ENCODE assay signal across 10 cellular contexts in the genomic region with DNA sequence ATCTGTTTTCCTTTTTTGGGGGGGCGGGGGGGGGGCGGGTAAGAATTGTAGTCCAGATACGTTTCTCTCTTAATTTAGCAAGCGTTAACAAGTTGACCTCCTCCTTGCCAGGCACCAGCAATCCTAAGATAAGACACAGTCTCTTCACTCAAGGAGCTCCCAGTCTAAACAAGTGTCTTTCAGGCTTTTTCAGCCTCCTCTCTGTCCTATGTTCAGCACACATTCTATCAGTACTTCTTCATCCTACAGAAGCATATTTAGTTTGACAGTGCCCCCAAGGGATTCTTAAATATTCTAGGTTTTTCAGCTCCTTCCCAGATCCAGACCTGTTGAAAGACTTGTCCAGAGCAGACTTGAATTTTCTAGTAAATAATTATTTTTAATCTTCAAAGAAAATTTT. TPM values are rescaled to one million over a fixed set of nuclear protein-coding genes. Genes with fewer than 3 reads are reported as not detected.
DNase-seq lines count a peak whose midpoint lies in the region; ATAC-seq, FAIRE-seq and TF ChIP-seq lines count a peak whose summit lies in the region.
"Had no signal": no experiment of that assay in that cellular context is flagged by ENCODE, and none has a peak within 500 bp of the region (broad histone marks: within the 10 kb centered on the region; RNA-seq: fewer than 3 reads in every experiment).

No MANE protein-coding gene starts in this region.

- H3K9me3 ChIP-seq in AG04450 (ENCODE audit: control insufficient read depth, insufficient read depth, low read length): no peaks in the 10 kb centered on the region
- H3K9me3 ChIP-seq in astrocyte (ENCODE audit: insufficient read depth, low read depth, low read length): no peaks in the 10 kb centered on the region
- no peaks in the 10 kb centered on the region for H3K9me3 ChIP-seq in muscle layer of duodenum (ENCODE audit: control insufficient read depth in 1 of 2, low read length in 2 of 2)

- peaks cover 2% of the 10 kb centered on the region for H3K36me3 Mint-ChIP-seq in astrocyte (ENCODE audit: low read depth, unreplicated experiment)

- H3K27me3 ChIP-seq in AG04450 (ENCODE audit: control insufficient read depth, insufficient read depth, low read length): no peaks in the 10 kb centered on the region
- no peaks in the 10 kb centered on the region for H3K27me3 ChIP-seq in astrocyte (ENCODE audit: insufficient read depth, low read length)
- no peaks in the 10 kb centered on the region for H3K27me3 ChIP-seq in muscle layer of duodenum (ENCODE audit: low read depth, low read length)

- H3K79me2 ChIP-seq in astrocyte (ENCODE audit: insufficient read depth, low read length): peaks cover 75% of the 10 kb centered on the region

- H3K4me3 Mint-ChIP-seq in astrocyte (ENCODE audit: unreplicated experiment): peak overlapping the region; percentile 83

- no peak for TF ChIP-seq CTCF in AG04450 (IDR thresholded peaks at IDR 0.05; ENCODE audit: low read depth, low read length)
- TF ChIP-seq CTCF in HFF-Myc (IDR thresholded peaks at IDR 0.05; ENCODE audit: low read depth, low read length, missing control alignments): no peak
- TF ChIP-seq CTCF in astrocyte (IDR thresholded peaks at IDR 0.05; ENCODE audit: insufficient read depth, low read depth, low read length): no peak

- DNase-seq in AG04450 (ENCODE audit: low read depth, low spot score): no peak
- no peak for DNase-seq in HFF-Myc (ENCODE audit: extremely low read depth, low read depth)
- no peak for DNase-seq in astrocyte (ENCODE audit: low read depth)
- no peak for DNase-seq in NCI-H2081 treated with DMSO at 0.1 percent for 48 hours (lab: John Stamatoyannopoulos, UW)
- DNase-seq: SHP77 had no signal

- H3K36me3 ChIP-seq in astrocyte (ENCODE audit: insufficient read depth, low read length) (no peaks in the 10 kb centered on the region), muscle layer of duodenum (ENCODE audit: control insufficient read depth in 1 of 2, insufficient read depth in 2 of 2, low read length in 2 of 2) (peaks cover 3 to 14% of the 10 kb centered on the region in 2 donors)

- FAIRE-seq in astrocyte (lab: Jason Lieb, UNC): no peak
- FAIRE-seq: frontal cortex had no signal

- no peaks in the 10 kb centered on the region for H3K9me3 Mint-ChIP-seq in astrocyte (ENCODE audit: unreplicated experiment)

- POLR2A ChIA-PET in AG04450 (lab: Yijun Ruan, JAX): no interaction called here

- CTCF ChIA-PET in AG04450 (lab: Charles Lee): interaction anchor here (0.6 to 5.7 kb wide), 5 partner anchors 18 to 188 kb away, joined by 3 to 51 read pairs (median 5); no protein-coding TSS in a partner anchor

- peaks cover 69% of the 10 kb centered on the region for H4K20me1 ChIP-seq in astrocyte (ENCODE audit: insufficient read depth, low read length)

- H3K27ac Mint-ChIP-seq in astrocyte (ENCODE audit: unreplicated experiment): peak overlapping the region; percentile 67

- ATAC-seq in HG03342 (IDR thresholded peaks at IDR 0.05; ENCODE audit: unreplicated experiment) (no peak), GM21786 (IDR thresholded peaks at IDR 0.05; ENCODE audit: unreplicated experiment) (no peak), GM21723 (IDR thresholded peaks at IDR 0.05; ENCODE audit: unreplicated experiment) (no peak)

- H3K4me2 ChIP-seq in astrocyte (ENCODE audit: low read length): peak overlapping the region; percentile 98

- H3K27ac ChIP-seq in AG04450 (ENCODE audit: low read depth, low read length) (no peak overlapping the region), astrocyte (ENCODE audit: low read depth, low read length) (no peak overlapping the region), muscle layer of duodenum (ENCODE audit: low read length) (peak overlapping the region; percentile 65)

- H3K4me3 ChIP-seq in AG04450 (ENCODE audit: low read depth, low read length) (peak overlapping the region; percentile 93), HFF-Myc (replicated peaks; ENCODE audit: low read depth, low read length) (peak overlapping the region; percentile 88; the same call in 1 of the 2 replicates), astrocyte (ENCODE audit: insufficient read depth, low read depth, low read length) (no peak overlapping the region), muscle layer of duodenum (ENCODE audit: low read depth in 1 of 2, low read length in 2 of 2) (peak overlapping the region; percentile 0 to 45)

- H3K4me1 ChIP-seq in astrocyte (ENCODE audit: insufficient read depth, low read length): peaks cover 42% of the 10 kb centered on the region
- peaks cover 37 to 49% of the 10 kb centered on the region in 2 donors for H3K4me1 ChIP-seq in muscle layer of duodenum (ENCODE audit: control insufficient read depth in 1 of 2, insufficient read depth in 2 of 2, low read length in 2 of 2)

- no peaks in the 10 kb centered on the region for H3K27me3 Mint-ChIP-seq in astrocyte (ENCODE audit: low read depth, unreplicated experiment)

- peaks cover 43% of the 10 kb centered on the region for H3K4me1 Mint-ChIP-seq in astrocyte (ENCODE audit: low read depth, unreplicated experiment)

- H2AFZ ChIP-seq in astrocyte (ENCODE audit: low read depth, low read length): no peak overlapping the region

- no peak overlapping the region for H3K9ac ChIP-seq in astrocyte (ENCODE audit: low read length)

RNA-seq across cellular contexts. Expression of gene PPP1CB, which starts 2.7 kb away (rescaled TPM):
- 105 and 159 TPM in 2 replicates for polyA plus RNA-seq in AG04450 (2011; rRNA removed)
- polyA minus RNA-seq in AG04450 (2011; rRNA and poly(A)+ RNA removed): 229 and 259 TPM in 2 replicates
- 250 and 263 TPM in 2 replicates for total RNA-seq in astrocyte

RNA-seq across cellular contexts. Expression of gene SPDYA, which starts 56.3 kb away (rescaled TPM):
- polyA plus RNA-seq in AG04450 (2011; rRNA removed): 0.07 and 0.22 TPM in 2 replicates
- 0.32 and 0.61 TPM in 2 replicates for polyA minus RNA-seq in AG04450 (2011; rRNA and poly(A)+ RNA removed)
- 1.3 and 1.4 TPM in 2 replicates for total RNA-seq in astrocyte
